Comparison of ENCODE assay signal across 1 cellular context in genomic region chr15:48330855-48331795, GRCh38.
TF ChIP-seq lines count a peak whose summit lies in the region.

Gene DUT, plus strand, starts transcription at chr15:48331429. Its CDS starts 87 bp downstream, at chr15:48331516.

TF ChIP-seq in WTC11, 78 proteins besides CTCF, POLR2A, EP300 and RAD21 (continued from another document):
- TF ChIP-seq FOXP4 (CRISPR knock-in tag; IDR thresholded peaks at IDR 0.05) (peak; percentile 30; the same call in 1 of the 2 replicates), MAX (CRISPR knock-in tag; IDR thresholded peaks at IDR 0.05) (peak; percentile 72), ZNF138 (CRISPR knock-in tag; conservative IDR thresholded peaks at IDR 0.05) (0 out of 2 replicates have a peak, but pooled peaks have one; percentile 35)
- TF ChIP-seq, protein P1, sequence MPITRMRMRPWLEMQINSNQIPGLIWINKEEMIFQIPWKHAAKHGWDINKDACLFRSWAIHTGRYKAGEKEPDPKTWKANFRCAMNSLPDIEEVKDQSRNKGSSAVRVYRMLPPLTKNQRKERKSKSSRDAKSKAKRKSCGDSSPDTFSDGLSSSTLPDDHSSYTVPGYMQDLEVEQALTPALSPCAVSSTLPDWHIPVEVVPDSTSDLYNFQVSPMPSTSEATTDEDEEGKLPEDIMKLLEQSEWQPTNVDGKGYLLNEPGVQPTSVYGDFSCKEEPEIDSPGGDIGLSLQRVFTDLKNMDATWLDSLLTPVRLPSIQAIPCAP (CRISPR knock-in tag; IDR thresholded peaks at IDR 0.05): peak; percentile 21; the same call in 1 of the 2 replicates
- TF ChIP-seq, protein P2, sequence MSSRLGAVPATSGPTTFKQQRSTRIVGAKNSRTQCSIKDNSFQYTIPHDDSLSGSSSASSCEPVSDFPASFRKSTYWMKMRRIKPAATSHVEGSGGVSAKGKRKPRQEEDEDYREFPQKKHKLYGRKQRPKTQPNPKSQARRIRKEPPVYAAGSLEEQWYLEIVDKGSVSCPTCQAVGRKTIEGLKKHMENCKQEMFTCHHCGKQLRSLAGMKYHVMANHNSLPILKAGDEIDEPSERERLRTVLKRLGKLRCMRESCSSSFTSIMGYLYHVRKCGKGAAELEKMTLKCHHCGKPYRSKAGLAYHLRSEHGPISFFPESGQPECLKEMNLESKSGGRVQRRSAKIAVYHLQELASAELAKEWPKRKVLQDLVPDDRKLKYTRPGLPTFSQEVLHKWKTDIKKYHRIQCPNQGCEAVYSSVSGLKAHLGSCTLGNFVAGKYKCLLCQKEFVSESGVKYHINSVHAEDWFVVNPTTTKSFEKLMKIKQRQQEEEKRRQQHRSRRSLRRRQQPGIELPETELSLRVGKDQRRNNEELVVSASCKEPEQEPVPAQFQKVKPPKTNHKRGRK (CRISPR knock-in tag; IDR thresholded peaks at IDR 0.05; ENCODE audit: borderline replicate concordance): no peak
- TF ChIP-seq, protein P3, sequence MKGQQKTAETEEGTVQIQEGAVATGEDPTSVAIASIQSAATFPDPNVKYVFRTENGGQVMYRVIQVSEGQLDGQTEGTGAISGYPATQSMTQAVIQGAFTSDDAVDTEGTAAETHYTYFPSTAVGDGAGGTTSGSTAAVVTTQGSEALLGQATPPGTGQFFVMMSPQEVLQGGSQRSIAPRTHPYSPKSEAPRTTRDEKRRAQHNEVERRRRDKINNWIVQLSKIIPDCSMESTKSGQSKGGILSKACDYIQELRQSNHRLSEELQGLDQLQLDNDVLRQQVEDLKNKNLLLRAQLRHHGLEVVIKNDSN (CRISPR knock-in tag; IDR thresholded peaks at IDR 0.05): peak; percentile 26; the same call in 1 of the 2 replicates
